ENCODE assay signal across 21 cellular contexts in genomic region chr2:199428291-199428690, GRCh38. TPM values are rescaled to one million over a fixed set of nuclear protein-coding genes. Genes with fewer than 3 reads are reported as not detected.
DNase-seq lines count a peak whose midpoint lies in the region; ATAC-seq, FAIRE-seq and TF ChIP-seq lines count a peak whose summit lies in the region.
"Had no signal": no experiment of that assay in that cellular context is flagged by ENCODE, and none has a peak within 500 bp of the region (broad histone marks: within the 10 kb centered on the region; RNA-seq: fewer than 3 reads in every experiment).

No MANE protein-coding gene starts in this region.

- H3K4me2 ChIP-seq in HepG2 (ENCODE audit: low read depth, low read length) = no peak overlapping the region
- H3K4me2 ChIP-seq: A549; BLaER1 treated with 17β-estradiol and CSF1 and Interleukin-3, amounts not matched to agents 10 nM and 100 nM had no signal

- H3K79me2 ChIP-seq in HepG2 (ENCODE audit: insufficient read depth, low read length) = no peaks in the 10 kb centered on the region

- ATAC-seq in right lobe of liver (peak; percentile 52 to 71 (median 61)), HepG2 (no peak), WTC11 (no peak), sciatic nerve (no peak), GM19328 (IDR thresholded peaks at IDR 0.05; ENCODE audit: unreplicated experiment) (no peak)
- ATAC-seq: A549; CD8-positive, alpha-beta T cell had no signal

- no peaks in the 10 kb centered on the region for H3K4me1 ChIP-seq in right lobe of liver
- no peaks in the 10 kb centered on the region for H3K4me1 ChIP-seq in HepG2 (ENCODE audit: insufficient read depth, low read length)
- H3K4me1 ChIP-seq: Caco-2 had no signal

- H4K20me1 ChIP-seq in HepG2 (ENCODE audit: insufficient read depth, low read length) = no peaks in the 10 kb centered on the region
- H4K20me1 ChIP-seq: BLaER1 treated with 17β-estradiol and CSF1 and Interleukin-3, amounts not matched to agents 10 nM and 100 nM had no signal

- TF ChIP-seq EP300 in HepG2 (IDR thresholded peaks at IDR 0.05; ENCODE audit: low read depth in 2 of 2, low read length in 2 of 2) = no peak
- no peak for TF ChIP-seq EP300 in HepG2 (CRISPR knock-in tag; IDR thresholded peaks at IDR 0.05; ENCODE audit: borderline replicate concordance)

- no peak for TF ChIP-seq RAD21 in HepG2 (CRISPR knock-in tag; IDR thresholded peaks at IDR 0.05)

- 55% methylated on average over 3 of the region's 3 CpGs for WGBS in right lobe of liver (ENCODE audit: insufficient coverage, low coverage, low lambda C conversion rate, missing lambda C conversion rate)
- 80% methylated on average over 3 of the region's 3 CpGs for WGBS in HepG2 (ENCODE audit: low lambda C conversion rate)

- peaks cover 56% of the 10 kb centered on the region for H3K4me1 Mint-ChIP-seq in WTC11
- H3K4me1 Mint-ChIP-seq: B cell had no signal

- no peaks in the 10 kb centered on the region for H3K27me3 ChIP-seq in right lobe of liver
- H3K27me3 ChIP-seq in HepG2 (ENCODE audit: control insufficient read depth in 1 of 2, insufficient read depth in 2 of 2, low read length in 2 of 2) = no peaks in the 10 kb centered on the region
- H3K27me3 ChIP-seq: BLaER1 treated with 17β-estradiol and CSF1 and Interleukin-3, amounts not matched to agents 10 nM and 100 nM had no signal

- peak overlapping the region; percentile 11; the same call in 1 of the 2 replicates for H3K27ac Mint-ChIP-seq in WTC11
- H3K27ac Mint-ChIP-seq: B cell; CD4-positive, alpha-beta T cell; CD8-positive, alpha-beta T cell had no signal

- DNase-seq in right lobe of liver = no peak
- DNase-seq in HepG2 (ENCODE audit: low spot score) = no peak
- no peak for DNase-seq in WTC11 (ENCODE audit: low spot score)
- no peak for DNase-seq in sciatic nerve (ENCODE audit: low spot score)
- DNase-seq: AML-193; Caco-2; Calu3; CD4-positive, alpha-beta T cell; CD8-positive, alpha-beta T cell; DMS79 treated with DMSO at 0.1 percent for 48 hours; GF-D8 had no signal

- H3K36me3 Mint-ChIP-seq in WTC11 = no peaks in the 10 kb centered on the region; the same call in 1 of the 2 replicates
- H3K36me3 Mint-ChIP-seq: CD8-positive, alpha-beta T cell had no signal

- no peak overlapping the region for H3K9ac ChIP-seq in HepG2 (ENCODE audit: insufficient read depth, low read depth, low read length)
- H3K9ac ChIP-seq: BLaER1 treated with 17β-estradiol and CSF1 and Interleukin-3, amounts not matched to agents 10 nM and 100 nM had no signal

- POLR2A ChIA-PET in HepG2 (lab: Yijun Ruan, JAX) = no interaction called here
- POLR2A ChIA-PET in WTC11 (lab: Charles Lee) = interaction anchor here (0.7 kb wide), 1 partner anchor 271 kb away, joined by 3 read pairs; no protein-coding TSS in a partner anchor

- no peak for FAIRE-seq in HepG2 (lab: Jason Lieb, UNC)
- FAIRE-seq: A549, D721Med, G401.6, GM12891, GM19239 had no signal

- no TSS peak for BruUV-seq in HepG2 (replicated peaks; lab: Mats Ljungman, UMichigan)

- TF ChIP-seq POLR2A in right lobe of liver (IDR thresholded peaks at IDR 0.05) (no peak), HepG2 (IDR thresholded peaks at IDR 0.05; ENCODE audit: insufficient read depth in 1 of 2, low read depth in 2 of 2, low read length in 2 of 2) (no peak)

- TF ChIP-seq CTCF in right lobe of liver (IDR thresholded peaks at IDR 0.05) (no peak), HepG2 (CRISPR knock-in tag; IDR thresholded peaks at IDR 0.05) (no peak), WTC11 (IDR thresholded peaks at IDR 0.05) (no peak)

- H3K4me3 ChIP-seq in right lobe of liver = no peak overlapping the region
- H3K4me3 ChIP-seq in HepG2 (replicated peaks in 1 of 3; ENCODE audit: insufficient read depth in 1 of 3, low read depth in 2 of 3, low read length in 3 of 3) = no peak overlapping the region
- H3K4me3 ChIP-seq: A549; BLaER1 treated with 17β-estradiol and CSF1 and Interleukin-3, amounts not matched to agents 10 nM and 100 nM had no signal

- intact Hi-C loops in right lobe of liver (cut with DNase I) (no loop called here), HepG2 (cut with micrococcal nuclease; ENCODE audit: unreplicated experiment) (no loop called here), sciatic nerve (cut with DNase I) (no loop called here)

- H3K27ac ChIP-seq in right lobe of liver (no peak overlapping the region), HepG2 (ENCODE audit: extremely low read length, insufficient read depth, low read length) (no peak overlapping the region)
- H3K27ac ChIP-seq: 22Rv1; A549; BLaER1 treated with 17β-estradiol and CSF1 and Interleukin-3, amounts not matched to agents 10 nM and 100 nM; C4-2B had no signal

- H3K9me3 ChIP-seq in right lobe of liver (no peaks in the 10 kb centered on the region), HepG2 (ENCODE audit: low read length) (no peaks in the 10 kb centered on the region)
- H3K9me3 ChIP-seq: A549; BLaER1 treated with 17β-estradiol and CSF1 and Interleukin-3, amounts not matched to agents 10 nM and 100 nM; Caco-2 had no signal

- H2AFZ ChIP-seq in HepG2 (ENCODE audit: low read length) = no peak overlapping the region

- H3K9me3 Mint-ChIP-seq in WTC11 = no peaks in the 10 kb centered on the region
- H3K9me3 Mint-ChIP-seq: CD4-positive, alpha-beta T cell; CD8-positive, alpha-beta T cell had no signal

- CTCF ChIA-PET in HepG2 (lab: Yijun Ruan, JAX; ENCODE audit: low intra/inter-chr PET ratio, low total read pairs) = no interaction called here
- CTCF ChIA-PET in WTC11 (lab: Charles Lee) = no interaction called here

- H3K36me3 ChIP-seq in right lobe of liver (no peaks in the 10 kb centered on the region), HepG2 (replicated peaks in 1 of 2; ENCODE audit: control insufficient read depth in 1 of 2, insufficient read depth in 2 of 2, low read length in 2 of 2) (no peaks in the 10 kb centered on the region)
- H3K36me3 ChIP-seq: BLaER1 treated with 17β-estradiol and CSF1 and Interleukin-3, amounts not matched to agents 10 nM and 100 nM had no signal

- in situ Hi-C loops in HepG2 (cut with HindIII; ENCODE audit: extremely low pct_ligation_motif_present, low pct_unique_long_range_greater_than_20kb) = no loop called here

- H3K4me3 Mint-ChIP-seq in WTC11 = no peak overlapping the region
- H3K4me3 Mint-ChIP-seq: B cell; CD4-positive, alpha-beta T cell; CD8-positive, alpha-beta T cell had no signal

- no peaks in the 10 kb centered on the region for H3K27me3 Mint-ChIP-seq in WTC11 (ENCODE audit: low read depth)

TF ChIP-seq in HepG2, 621 proteins besides CTCF, POLR2A, EP300 and RAD21 (continues in another document):
- TF ChIP-seq SOX13 (IDR thresholded peaks at IDR 0.05) = no peak
- TF ChIP-seq SOX13 (CRISPR knock-in tag; conservative IDR thresholded peaks at IDR 0.05 in 1 of 2, IDR thresholded peaks at IDR 0.05 in 1 of 2) = no peak
- TF ChIP-seq ZNF224 (CRISPR knock-in tag; IDR thresholded peaks at IDR 0.05) = no peak
- no peak for TF ChIP-seq CREB1 (IDR thresholded peaks at IDR 0.05)
- no peak for TF ChIP-seq CREB1 (CRISPR knock-in tag; IDR thresholded peaks at IDR 0.05)
- TF ChIP-seq ZBTB38 (CRISPR knock-in tag; IDR thresholded peaks at IDR 0.05) = no peak
- no peak for TF ChIP-seq ASH2L (IDR thresholded peaks at IDR 0.05; ENCODE audit: insufficient read length, low read depth, low read length)
- TF ChIP-seq ZIK1 (CRISPR knock-in tag; IDR thresholded peaks at IDR 0.05; ENCODE audit: borderline replicate concordance, low read depth) = no peak

TF ChIP-seq in WTC11, 78 proteins besides CTCF, POLR2A, EP300 and RAD21 (continues in another document):
- TF ChIP-seq GABPB1 (CRISPR knock-in tag; IDR thresholded peaks at IDR 0.05) = no peak
- TF ChIP-seq USF2 (CRISPR knock-in tag; IDR thresholded peaks at IDR 0.05) = no peak
- TF ChIP-seq NFE2L1 (CRISPR knock-in tag; IDR thresholded peaks at IDR 0.05) = no peak
- no peak for TF ChIP-seq SOX15 (CRISPR knock-in tag; IDR thresholded peaks at IDR 0.05)
- TF ChIP-seq ATF3 (CRISPR knock-in tag; conservative IDR thresholded peaks at IDR 0.05) = no peak
- TF ChIP-seq JUN (CRISPR knock-in tag; IDR thresholded peaks at IDR 0.05) = no peak
- no peak for TF ChIP-seq CREB1 (CRISPR knock-in tag; IDR thresholded peaks at IDR 0.05)

RNA-seq across cellular contexts. Expression of gene SATB2, which starts 29.4 kb away (rescaled TPM):
- total RNA-seq in right lobe of liver (1 to 10 TPM; 3.3 to 8.5 (median 6.0) TPM), HepG2 (2016; rRNA removed; fragmentation: Illumina TruSeq; extraction: Trizol) (5.2 and 5.5 TPM in 2 replicates), WTC11 (2021) (14.9 to 22.1 TPM (median 16.6 TPM) in 3 replicates), sciatic nerve (8.8 TPM)
- 33.3 and 40.2 TPM in 2 replicates for total RNA-seq in HepG2 (2016; cell fraction: cytosol; rRNA removed; fragmentation: Illumina TruSeq; extraction: Trizol; ENCODE audit: low read depth)
- 4.6 and 5.5 TPM in 2 replicates for total RNA-seq in HepG2 (2016; cell fraction: insoluble cytoplasmic fraction; rRNA removed; fragmentation: Illumina TruSeq; extraction: Trizol)
- total RNA-seq in HepG2 (2016; cell fraction: membrane; rRNA removed; fragmentation: Illumina TruSeq; extraction: Trizol) = 10.3 and 11.5 TPM in 2 replicates
- 14.8 and 18.4 TPM in 2 replicates for total RNA-seq in HepG2 (2016; cell fraction: nucleus; rRNA removed; fragmentation: Illumina TruSeq; extraction: Trizol)
- polyA plus RNA-seq in HepG2 (2011; rRNA removed) = 2.5 and 4.3 TPM in 2 replicates
- 1.4 and 1.8 TPM in 2 replicates for polyA plus RNA-seq in HepG2 (2011; cell fraction: cytosol; rRNA removed)
- 10.0 and 10.6 TPM in 2 replicates for polyA plus RNA-seq in HepG2 (2011; cell fraction: nucleus; rRNA removed)
- 2.3 and 3.7 TPM in 2 replicates for polyA plus RNA-seq in HepG2 (2012)
- polyA plus RNA-seq in HepG2 (2016; cell fraction: cytosol; fragmentation: Illumina TruSeq; extraction: Trizol; ENCODE audit: low read depth) = 0.33 and 0.40 TPM in 2 replicates
- polyA plus RNA-seq in HepG2 (2016; cell fraction: insoluble cytoplasmic fraction; fragmentation: Illumina TruSeq; extraction: Trizol; ENCODE audit: low read depth) = 6.6 and 7.2 TPM in 2 replicates
- 1.7 and 1.9 TPM in 2 replicates for polyA plus RNA-seq in HepG2 (2016; cell fraction: membrane; fragmentation: Illumina TruSeq; extraction: Trizol; ENCODE audit: low read depth)
- polyA plus RNA-seq in HepG2 (2016; cell fraction: nucleus; fragmentation: Illumina TruSeq; extraction: Trizol; ENCODE audit: insufficient read depth, low read depth) = 12.5 and 13.9 TPM in 2 replicates
- 4.6 and 7.1 TPM in 2 replicates for polyA minus RNA-seq in HepG2 (2011; rRNA and poly(A)+ RNA removed; ENCODE audit: low replicate concordance)
- polyA minus RNA-seq in HepG2 (2011; cell fraction: cytosol; rRNA and poly(A)+ RNA removed) = 2.8 and 3.7 TPM in 2 replicates
- 19.8 and 22.8 TPM in 2 replicates for polyA minus RNA-seq in HepG2 (2011; cell fraction: nucleus; rRNA and poly(A)+ RNA removed)
- total RNA-seq: CD4-positive, alpha-beta T cell; CD8-positive, alpha-beta T cell had no signal

Comparison
In these comparisons a context has a peak if more than half of its experiments do, and no peak if none do; other contexts are left out.
1. ATAC-seq: peak in right lobe of liver (4 of 4); none in HepG2 (single experiment), WTC11 (single experiment), sciatic nerve (single experiment) and GM19328 (single experiment).